ENCODE assay signal across 1 cellular context in the genomic region with DNA sequence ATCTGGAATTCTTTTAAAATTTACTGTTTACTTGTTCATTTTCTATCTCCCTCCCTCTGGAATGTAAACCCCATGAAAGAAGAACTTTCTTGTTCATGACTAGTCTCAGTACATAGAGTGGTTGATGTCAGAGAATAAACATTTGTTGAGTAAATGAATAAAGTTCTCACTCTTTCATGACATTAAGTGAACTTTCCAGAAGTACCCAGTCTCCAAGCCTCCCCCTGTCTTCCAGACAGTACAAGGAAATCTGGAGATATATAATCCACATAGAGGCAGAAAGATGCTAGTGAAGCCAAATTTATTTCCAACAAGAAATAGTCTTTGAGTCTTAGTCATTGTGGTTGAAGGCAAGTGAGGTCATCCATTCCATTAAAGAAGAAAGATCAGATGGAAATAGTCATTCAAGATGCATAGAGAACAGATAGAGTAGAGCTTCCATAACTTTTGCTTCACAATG.
TF ChIP-seq lines count a peak whose summit lies in the region.

No MANE protein-coding gene starts in this region.

TF ChIP-seq in SK-N-SH, 30 proteins besides CTCF, POLR2A, EP300 and RAD21 (continued from another document):
- TF ChIP-seq EZH2phosphoT487 (IDR thresholded peaks at IDR 0.05; ENCODE audit: borderline replicate concordance, low read depth) = no peak
